In the genomic region with DNA sequence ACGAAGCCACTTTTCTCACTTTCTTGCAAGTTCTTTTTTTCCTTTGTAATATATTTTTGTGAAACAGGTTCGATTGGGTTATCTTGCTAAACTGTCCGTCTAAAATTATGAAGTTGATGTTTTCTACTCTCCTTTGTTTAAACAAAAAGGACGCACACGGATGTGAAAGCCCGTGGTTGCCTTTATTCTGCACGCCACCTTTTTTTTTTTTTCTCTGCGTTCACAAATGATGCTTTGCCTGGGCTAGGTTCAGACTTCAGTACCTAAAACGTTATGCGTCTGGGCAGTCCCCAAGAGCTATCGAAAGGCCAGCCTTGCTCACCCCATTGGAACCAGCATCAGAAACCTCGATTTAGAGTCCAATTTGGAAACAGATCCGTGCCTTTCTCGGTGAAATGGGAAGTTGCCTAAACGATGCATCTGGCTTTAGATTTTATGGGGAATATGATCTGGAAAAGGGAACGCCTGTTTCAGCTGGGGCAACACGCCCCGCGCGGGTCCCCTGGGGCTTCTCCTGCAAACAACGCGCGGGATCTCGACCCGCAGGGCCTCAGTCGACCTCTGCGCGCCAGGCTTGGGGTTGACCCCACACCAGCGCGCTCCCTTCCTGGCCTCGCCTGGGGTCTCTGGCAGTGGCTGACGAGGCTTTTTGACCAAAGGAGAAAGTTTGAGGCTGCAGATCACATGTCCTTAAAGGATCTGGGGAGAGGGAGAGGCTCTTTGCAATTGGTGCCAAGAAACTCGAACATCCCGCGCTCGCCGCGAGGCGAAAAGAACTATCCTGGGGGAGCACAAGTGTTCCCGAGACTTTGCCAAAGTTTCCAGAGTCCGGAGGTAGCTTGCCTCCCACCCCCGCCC, we compare ENCODE assay signal across 9 cellular contexts.
DNase-seq lines count a peak whose midpoint lies in the region; ATAC-seq and TF ChIP-seq lines count a peak whose summit lies in the region.
"Had no signal": no experiment of that assay in that cellular context is flagged by ENCODE, and none has a peak within 500 bp of the region (broad histone marks: within the 10 kb centered on the region; RNA-seq: fewer than 3 reads in every experiment).

No MANE protein-coding gene starts in this region.

- no peak overlapping the region for H3T11ph ChIP-seq in H9 (ENCODE audit: low read length)

- H3K27me3 ChIP-seq in H9 (ENCODE audit: insufficient read depth, low read length) (peaks cover 83% of the 10 kb centered on the region), hepatocyte (peaks cover 78% of the 10 kb centered on the region)

- H2AK5ac ChIP-seq in H9 (ENCODE audit: insufficient read length, low read length), result no peak overlapping the region

- H3K79me1 ChIP-seq in H9 (ENCODE audit: insufficient read depth, low read depth, low read length, poor library complexity, severe bottlenecking), result no peaks in the 10 kb centered on the region

- ATAC-seq in stimulated activated naive B cell treated with anti-CD40 and anti-IgM and Interleukin-4, amounts not matched to agents 10 μg/mL and 1 μg/mL and 100 μg/mL, for 72 hours (replicated peaks), result peak; percentile 5 to 35
- no peak for ATAC-seq in GM19023 (IDR thresholded peaks at IDR 0.05; ENCODE audit: unreplicated experiment)

- no peak overlapping the region for H3K14ac ChIP-seq in H9 (ENCODE audit: insufficient read depth, low read length)

- no peak overlapping the region for H3K56ac ChIP-seq in H9 (ENCODE audit: insufficient read length, low read depth, low read length)

- H2AFZ ChIP-seq in H9 (ENCODE audit: low read length) (no peak overlapping the region), hepatocyte (peak overlapping the region; percentile 62)

- H3K4me2 ChIP-seq in H9 (ENCODE audit: insufficient read depth, insufficient read length, low read length) (peak overlapping the region; percentile 77), hepatocyte (peak overlapping the region; percentile 87)

- H3K9me3 ChIP-seq in H9 (ENCODE audit: control insufficient read depth, low read depth, low read length) (no peaks in the 10 kb centered on the region), hepatocyte (ENCODE audit: low read depth) (no peaks in the 10 kb centered on the region)

- H4K20me1 ChIP-seq in H9 (ENCODE audit: control insufficient read depth, insufficient read depth, insufficient read length) (no peaks in the 10 kb centered on the region), hepatocyte (ENCODE audit: insufficient read depth, poor library complexity, severe bottlenecking) (no peaks in the 10 kb centered on the region)

- H3K27ac Mint-ChIP-seq in H9, result no peak overlapping the region
- peak overlapping the region; percentile 95 for H3K27ac Mint-ChIP-seq in stimulated activated naive B cell treated with anti-CD40 and anti-IgM and Interleukin-4, amounts not matched to agents 10 μg/mL and 1 μg/mL and 100 μg/mL, for 72 hours

- H3K4me3 ChIP-seq in hepatocyte, result peak overlapping the region; percentile 31

- H3K23me2 ChIP-seq in H9 (ENCODE audit: insufficient read length, low read depth, low read length, poor library complexity, severe bottlenecking), result peaks cover 54% of the 10 kb centered on the region

- no CpG with 5 or more reads among the region's 42 CpGs for WGBS in H9 (ENCODE audit: extremely low coverage, insufficient read length, low lambda C conversion rate)
- WGBS in hepatocyte (ENCODE audit: low lambda C conversion rate, missing lambda C conversion rate), result 6% methylated on average over 42 of the region's 42 CpGs

- H4K91ac ChIP-seq in H9 (ENCODE audit: insufficient read length, low read depth, low read length), result no peak overlapping the region

- H3K4ac ChIP-seq in H9 (ENCODE audit: low read depth, low read length), result no peak overlapping the region

- H3K27me3 Mint-ChIP-seq in H9 (ENCODE audit: low read depth), result peaks cover 88% of the 10 kb centered on the region
- H3K27me3 Mint-ChIP-seq in stimulated activated naive B cell treated with anti-CD40 and anti-IgM and Interleukin-4, amounts not matched to agents 10 μg/mL and 1 μg/mL and 100 μg/mL, for 72 hours, result peaks cover 11 to 15% of the 10 kb centered on the region in 2 donors

- H3K23ac ChIP-seq in H9 (ENCODE audit: insufficient read length, low read depth, low read length), result no peak overlapping the region

- H3K4me1 ChIP-seq in H9 (ENCODE audit: insufficient read depth, low read length) (peaks cover 3% of the 10 kb centered on the region; the same call in 1 of the 2 replicates), hepatocyte (ENCODE audit: insufficient read depth) (peaks cover 54% of the 10 kb centered on the region)

- no peak overlapping the region for H3K27ac ChIP-seq in H9 (ENCODE audit: insufficient read length, low read depth, low read length)
- H3K27ac ChIP-seq in hepatocyte, result no peak overlapping the region
- H3K27ac ChIP-seq: KMS-11 had no signal

- H3K36me3 Mint-ChIP-seq in H9 (ENCODE audit: insufficient read depth in 1 of 3, low read depth in 3 of 3), result no peaks in the 10 kb centered on the region; a peak in 1 of 7 replicates
- H3K36me3 Mint-ChIP-seq in stimulated activated naive B cell treated with anti-CD40 and anti-IgM and Interleukin-4, amounts not matched to agents 10 μg/mL and 1 μg/mL and 100 μg/mL, for 72 hours, result peaks cover 0 to 12% of the 10 kb centered on the region in 2 donors

- no peak for DNase-seq in H9
- peak; percentile 30 to 35 for DNase-seq in activated T-cell treated with anti-CD3 and anti-CD28 coated beads, Interleukin-2, amount 50 U/mL, for 48 hours
- no peak for DNase-seq in hepatocyte (ENCODE audit: low spot score)
- DNase-seq in stimulated activated naive B cell treated with anti-CD40 and anti-IgM and Interleukin-4, amounts not matched to agents 10 μg/mL and 1 μg/mL and 100 μg/mL, for 72 hours, result peak; percentile 37
- DNase-seq in GDM1 (lab: John Stamatoyannopoulos, UW), result no peak
- DNase-seq in H4 (ENCODE audit: low spot score), result no peak
- no peak for DNase-seq in stimulated activated CD4-positive, alpha-beta T cell treated with anti-CD3 and anti-CD28 coated beads, Interleukin-1b, Interleukin-23, amount 100 ng/mL, for 48 hours

- TF ChIP-seq CTCF in H9 (conservative IDR thresholded peaks at IDR 0.05) (no peak), hepatocyte (IDR thresholded peaks at IDR 0.05; ENCODE audit: poor library complexity) (no peak)

- H3K4me3 Mint-ChIP-seq in H9, result peak overlapping the region; percentile 50 to 82
- peak overlapping the region; percentile 82 to 84 for H3K4me3 Mint-ChIP-seq in stimulated activated naive B cell treated with anti-CD40 and anti-IgM and Interleukin-4, amounts not matched to agents 10 μg/mL and 1 μg/mL and 100 μg/mL, for 72 hours

- H3K4me1 Mint-ChIP-seq in H9, result peaks cover 56 to 61% of the 10 kb centered on the region in 2 experiments
- H3K4me1 Mint-ChIP-seq in stimulated activated naive B cell treated with anti-CD40 and anti-IgM and Interleukin-4, amounts not matched to agents 10 μg/mL and 1 μg/mL and 100 μg/mL, for 72 hours, result peaks cover 33 to 68% of the 10 kb centered on the region in 2 donors

- no peak overlapping the region for H2BK20ac ChIP-seq in H9 (ENCODE audit: low read depth, low read length, poor library complexity, severe bottlenecking)

- no peak overlapping the region for H2BK12ac ChIP-seq in H9 (ENCODE audit: insufficient read length, low read depth, low read length)

- no peak overlapping the region for H2BK15ac ChIP-seq in H9 (ENCODE audit: low read depth, low read length)

- peaks cover 0 to 6% of the 10 kb centered on the region in 2 experiments; a peak in 3 of 5 replicates for H3K9me3 Mint-ChIP-seq in H9
- no peaks in the 10 kb centered on the region for H3K9me3 Mint-ChIP-seq in stimulated activated naive B cell treated with anti-CD40 and anti-IgM and Interleukin-4, amounts not matched to agents 10 μg/mL and 1 μg/mL and 100 μg/mL, for 72 hours

- no peak overlapping the region for H3K9ac ChIP-seq in H9 (ENCODE audit: extremely low read depth, insufficient read length, low read length)

- no peaks in the 10 kb centered on the region for H3K9me2 ChIP-seq in hepatocyte (replicated peaks; ENCODE audit: insufficient read depth)

- no peak overlapping the region for H4K8ac ChIP-seq in H9 (replicated peaks; ENCODE audit: insufficient read length, low read depth, low read length)

- H3K36me3 ChIP-seq in hepatocyte (replicated peaks; ENCODE audit: insufficient read depth, low read depth), result no peaks in the 10 kb centered on the region

- no peak overlapping the region for H4K5ac ChIP-seq in H9 (ENCODE audit: insufficient read length, low read depth, low read length)

- no peaks in the 10 kb centered on the region for H3K79me2 ChIP-seq in H9 (ENCODE audit: insufficient read depth, low read length)
- H3K79me2 ChIP-seq in hepatocyte, result no peaks in the 10 kb centered on the region

- H2BK5ac ChIP-seq in H9 (ENCODE audit: insufficient read length, low read length), result no peak overlapping the region

- H3K18ac ChIP-seq in H9 (ENCODE audit: insufficient read length, low read depth, low read length), result no peak overlapping the region

- H2BK120ac ChIP-seq in H9 (ENCODE audit: low read depth, low read length, poor library complexity, severe bottlenecking), result no peak overlapping the region

Comparison
In these comparisons a context has a peak if more than half of its experiments do, and no peak if none do; other contexts are left out.
1. DNase-seq: peak in activated T-cell treated with anti-CD3 and anti-CD28 coated beads, Interleukin-2, amount 50 U/mL, for 48 hours (2 of 2) and stimulated activated naive B cell treated with anti-CD40 and anti-IgM and Interleukin-4, amounts not matched to agents 10 μg/mL and 1 μg/mL and 100 μg/mL, for 72 hours (single experiment); none in H9 (single experiment), hepatocyte (single experiment), GDM1 (single experiment), H4 (single experiment) and stimulated activated CD4-positive, alpha-beta T cell treated with anti-CD3 and anti-CD28 coated beads, Interleukin-1b, Interleukin-23, amount 100 ng/mL, for 48 hours (single experiment).